8 cellular contexts compared by ENCODE assay signal in genomic region chr19:44723952-44724319, GRCh38. TPM values are rescaled to one million over a fixed set of nuclear protein-coding genes. Genes with fewer than 3 reads are reported as not detected.
DNase-seq lines count a peak whose midpoint lies in the region; ATAC-seq and TF ChIP-seq lines count a peak whose summit lies in the region.

No MANE protein-coding gene starts in this region.

- TF ChIP-seq EP300 in SK-N-SH (IDR thresholded peaks at IDR 0.05; ENCODE audit: borderline replicate concordance in 1 of 2, low read depth in 1 of 2, low read length in 1 of 2) (no peak), tibial nerve (IDR thresholded peaks at IDR 0.05) (peak; percentile 22 to 65)

- H3K9me3 ChIP-seq in SK-N-SH (no peaks in the 10 kb centered on the region), parathyroid adenoma (ENCODE audit: control insufficient read depth, low read length) (no peaks in the 10 kb centered on the region), tibial nerve (no peaks in the 10 kb centered on the region)

- peaks cover 45% of the 10 kb centered on the region for H3K4me1 Mint-ChIP-seq in activated naive CD4-positive, alpha-beta T cell treated with anti-CD3 and anti-CD28 coated beads for 36 hours (ENCODE audit: low read depth)

- CTCF ChIA-PET in SK-N-SH (lab: Yijun Ruan, JAX): interaction anchor here (0.6 to 21.3 kb wide), 52 partner anchors 9 to 613 kb away, joined by 3 to 598 read pairs (median 6); partner anchors contain the start of genes BCAM, BCL3, CBLC and CEACAM16
- CTCF ChIA-PET in activated naive CD4-positive, alpha-beta T cell treated with anti-CD3 and anti-CD28 coated beads for 36 hours (lab: Charles Lee): interaction anchor here (0.5 to 11.0 kb wide), 35 partner anchors 9 to 228 kb away, joined by 3 to 394 read pairs (median 5); no protein-coding TSS in a partner anchor

- no peaks in the 10 kb centered on the region for H3K27me3 ChIP-seq in SK-N-SH (ENCODE audit: insufficient read depth)
- no peaks in the 10 kb centered on the region for H3K27me3 ChIP-seq in parathyroid adenoma (ENCODE audit: control insufficient read depth, insufficient read depth, low read length)
- H3K27me3 ChIP-seq in tibial nerve: no peaks in the 10 kb centered on the region

- H3K9me2 ChIP-seq in SK-N-SH: no peaks in the 10 kb centered on the region

- H3K9ac ChIP-seq in SK-N-SH (no peak overlapping the region), parathyroid adenoma (no peak overlapping the region)

- 0 out of 2 replicates have a peak overlapping the region, but pooled peaks have one; percentile 42 for H3K4me2 ChIP-seq in SK-N-SH
- no peak overlapping the region for H3K4me2 ChIP-seq in parathyroid adenoma (ENCODE audit: low read length)

- H3F3A ChIP-seq in SK-N-SH (replicated peaks; ENCODE audit: insufficient read depth): no peaks in the 10 kb centered on the region

- TF ChIP-seq POLR2A in tibial nerve (IDR thresholded peaks at IDR 0.05): no peak

- POLR2A ChIA-PET in SK-N-SH (lab: Yijun Ruan, JAX): interaction anchor here (0.7 kb wide), 1 partner anchor 47 kb away, joined by 3 read pairs; no protein-coding TSS in a partner anchor

- no peak overlapping the region for H3K4me3 Mint-ChIP-seq in activated naive CD4-positive, alpha-beta T cell treated with anti-CD3 and anti-CD28 coated beads for 36 hours

- H2AFZ ChIP-seq in SK-N-SH (ENCODE audit: low read depth): 0 out of 2 replicates have a peak overlapping the region, but pooled peaks have one; percentile 64
- H2AFZ ChIP-seq in parathyroid adenoma: peak overlapping the region; percentile 21

- no peak overlapping the region for H3K27ac Mint-ChIP-seq in activated naive CD4-positive, alpha-beta T cell treated with anti-CD3 and anti-CD28 coated beads for 36 hours

- intact Hi-C loops in activated naive CD4-positive, alpha-beta T cell treated with anti-CD3 and anti-CD28 coated beads for 36 hours (cut with micrococcal nuclease): loop anchor here (1.0 to 2.0 kb wide), 8 partner anchors 24 to 227 kb away; partner anchors contain the start of gene BCL3

- no peaks in the 10 kb centered on the region for H3K36me3 Mint-ChIP-seq in activated naive CD4-positive, alpha-beta T cell treated with anti-CD3 and anti-CD28 coated beads for 36 hours (ENCODE audit: low read depth)

- H4K20me1 ChIP-seq in SK-N-SH (ENCODE audit: insufficient read depth): no peaks in the 10 kb centered on the region

- 9% methylated on average over 7 of the region's 7 CpGs for WGBS in SK-N-SH (ENCODE audit: low lambda C conversion rate)
- WGBS in tibial nerve, 2 donors: 18 to 20% methylated on average over 7 of the region's 7 CpGs

- H3K79me2 ChIP-seq in SK-N-SH (ENCODE audit: insufficient read depth) (no peaks in the 10 kb centered on the region), parathyroid adenoma (no peaks in the 10 kb centered on the region)

- peak; percentile 97 for TF ChIP-seq RAD21 in SK-N-SH (IDR thresholded peaks at IDR 0.05; ENCODE audit: low read length)

- H3K4me1 ChIP-seq in SK-N-SH (ENCODE audit: control insufficient read depth in 1 of 2, insufficient read depth in 2 of 2, low read depth in 1 of 2, low read length in 1 of 2) (peaks cover 0 to 11% of the 10 kb centered on the region in 2 experiments; a peak in 3 of 4 replicates), parathyroid adenoma (peaks cover 29% of the 10 kb centered on the region), tibial nerve (peaks cover 0 to 54% (median 25%) of the 10 kb centered on the region in 4 donors)

- no peaks in the 10 kb centered on the region for H3K27me3 Mint-ChIP-seq in activated naive CD4-positive, alpha-beta T cell treated with anti-CD3 and anti-CD28 coated beads for 36 hours (ENCODE audit: low read depth)

- H3K4me3 ChIP-seq in AG09309 (ENCODE audit: control insufficient read depth, low read depth, low read length) (no peak overlapping the region), SK-N-SH (ENCODE audit: low read depth in 2 of 2, low read length in 1 of 2) (no peak overlapping the region; a peak in 1 of 4 replicates), parathyroid adenoma (ENCODE audit: low read depth, low read length) (no peak overlapping the region), tibial nerve (peak overlapping the region in 1 of 4 donors; percentile 0)

- ATAC-seq in GM18909 (IDR thresholded peaks at IDR 0.05; ENCODE audit: poor library complexity, unreplicated experiment): peak; percentile 67

- DNase-seq in AG09309 (ENCODE audit: low read depth) (no peak), LoVo (ENCODE audit: low spot score) (peak; percentile 81), SK-N-SH (peak; percentile 87), globus pallidus (ENCODE audit: low spot score) (peak; percentile 62), tibial nerve (ENCODE audit: low spot score in 2 of 2) (peak; percentile 62 to 80)
- peak; percentile 88 for DNase-seq in activated naive CD4-positive, alpha-beta T cell treated with anti-CD3 and anti-CD28 coated beads for 36 hours

- H3K9me3 Mint-ChIP-seq in activated naive CD4-positive, alpha-beta T cell treated with anti-CD3 and anti-CD28 coated beads for 36 hours: no peaks in the 10 kb centered on the region

- H3K36me3 ChIP-seq in SK-N-SH (replicated peaks in 1 of 2; ENCODE audit: control insufficient read depth in 1 of 2, insufficient read depth in 2 of 2, low read length in 1 of 2): no peaks in the 10 kb centered on the region
- H3K36me3 ChIP-seq in parathyroid adenoma (ENCODE audit: control insufficient read depth, insufficient read depth, low read length): no peaks in the 10 kb centered on the region
- H3K36me3 ChIP-seq in tibial nerve: no peaks in the 10 kb centered on the region

- TF ChIP-seq CTCF in AG09309 (IDR thresholded peaks at IDR 0.05; ENCODE audit: control insufficient read depth, insufficient read depth, low read depth, low read length, missing control alignments) (peak; percentile 99), SK-N-SH (IDR thresholded peaks at IDR 0.05) (peak; percentile 96), parathyroid adenoma (IDR thresholded peaks at IDR 0.05) (peak; percentile 98), tibial nerve (IDR thresholded peaks at IDR 0.05) (peak; percentile 95 to 99 (median 97))

- H3K27ac ChIP-seq in SK-N-SH (ENCODE audit: low read depth in 2 of 2, low read length in 1 of 2) (no peak overlapping the region), parathyroid adenoma (no peak overlapping the region), tibial nerve (peak overlapping the region in 2 of 4 donors; percentile 39 to 53)

TF ChIP-seq in SK-N-SH, 30 proteins besides CTCF, POLR2A, EP300 and RAD21 (continues in another document):
- TF ChIP-seq IRF3 (IDR thresholded peaks at IDR 0.05; ENCODE audit: low read depth, low read length) (no peak), PBX3 (IDR thresholded peaks at IDR 0.05) (no peak), MEF2A (IDR thresholded peaks at IDR 0.05; ENCODE audit: borderline replicate concordance, low read depth) (no peak), FOSL2 (IDR thresholded peaks at IDR 0.05; ENCODE audit: borderline replicate concordance, low read depth) (no peak), SMC3 (IDR thresholded peaks at IDR 0.05; ENCODE audit: low read depth, low read length) (peak; percentile 98), POLR2AphosphoS5 (IDR thresholded peaks at IDR 0.05; ENCODE audit: low read depth, low read length) (no peak)

RNA-seq across cellular contexts. Expression of gene BCL3, which starts 24.6 kb away (rescaled TPM):
- polyA plus RNA-seq in SK-N-SH (2012; rRNA removed): 7.5 and 19.2 TPM in 2 replicates
- polyA plus RNA-seq in SK-N-SH (2012; cell fraction: cytosol; rRNA removed): 8.9 and 12.7 TPM in 2 replicates
- 49.3 and 90.0 TPM in 2 replicates for polyA plus RNA-seq in SK-N-SH (2012; cell fraction: nucleus; rRNA removed)
- total RNA-seq in activated naive CD4-positive, alpha-beta T cell treated with anti-CD3 and anti-CD28 coated beads for 36 hours: 100 to 1,000 TPM in 1 of 2 experiments, 10 to 100 TPM in 1; 92.5 to 104 TPM
- total RNA-seq in tibial nerve: 10 to 100 TPM; 10.3 to 37.8 (median 18.0) TPM

RNA-seq across cellular contexts. Expression of gene CEACAM16, which starts 25.0 kb away (rescaled TPM):
- polyA plus RNA-seq in SK-N-SH (2012; rRNA removed): not detected in 2 replicates
- not detected in 2 replicates for polyA plus RNA-seq in SK-N-SH (2012; cell fraction: cytosol; rRNA removed)
- 0.04 TPM in 1 of 2 replicates, not detected in the other for polyA plus RNA-seq in SK-N-SH (2012; cell fraction: nucleus; rRNA removed)
- total RNA-seq in activated naive CD4-positive, alpha-beta T cell treated with anti-CD3 and anti-CD28 coated beads for 36 hours: not detected
- total RNA-seq in tibial nerve: not detected

RNA-seq across cellular contexts. Expression of gene CEACAM19, which starts 52.7 kb away (rescaled TPM):
- 1.4 and 2.0 TPM in 2 replicates for polyA plus RNA-seq in SK-N-SH (2012; rRNA removed)
- polyA plus RNA-seq in SK-N-SH (2012; cell fraction: cytosol; rRNA removed): 0.35 and 0.49 TPM in 2 replicates
- 11.3 and 11.7 TPM in 2 replicates for polyA plus RNA-seq in SK-N-SH (2012; cell fraction: nucleus; rRNA removed)
- total RNA-seq in activated naive CD4-positive, alpha-beta T cell treated with anti-CD3 and anti-CD28 coated beads for 36 hours: under 1 TPM; 0.17 to 0.27 TPM
- total RNA-seq in tibial nerve: 10 to 100 TPM; 10.9 to 38.7 (median 15.4) TPM

RNA-seq across cellular contexts. Expression of gene CBLC, which starts 53.8 kb away (rescaled TPM):
- not detected in 2 replicates for polyA plus RNA-seq in SK-N-SH (2012; rRNA removed)
- not detected in 2 replicates for polyA plus RNA-seq in SK-N-SH (2012; cell fraction: cytosol; rRNA removed)
- polyA plus RNA-seq in SK-N-SH (2012; cell fraction: nucleus; rRNA removed): 0.04 TPM in 1 of 2 replicates, not detected in the other
- total RNA-seq in activated naive CD4-positive, alpha-beta T cell treated with anti-CD3 and anti-CD28 coated beads for 36 hours: not detected
- total RNA-seq in tibial nerve: not detected

Comparison
In these comparisons a context has a peak if more than half of its experiments do, and no peak if none do; other contexts are left out.
1. RNA of gene CEACAM19, which starts 52.7 kb away (total RNA-seq): 10.9 to 38.7 TPM in tibial nerve; 0.17 to 0.27 TPM in activated naive CD4-positive, alpha-beta T cell treated with anti-CD3 and anti-CD28 coated beads for 36 hours; every median in the first group is over 4 times any median in the second.
2. Peak in every context shown above with its lines, with median percentiles within 50 percentile points of each other: CTCF ChIP-seq.